22 cellular contexts compared by ENCODE assay signal in the genomic region with DNA sequence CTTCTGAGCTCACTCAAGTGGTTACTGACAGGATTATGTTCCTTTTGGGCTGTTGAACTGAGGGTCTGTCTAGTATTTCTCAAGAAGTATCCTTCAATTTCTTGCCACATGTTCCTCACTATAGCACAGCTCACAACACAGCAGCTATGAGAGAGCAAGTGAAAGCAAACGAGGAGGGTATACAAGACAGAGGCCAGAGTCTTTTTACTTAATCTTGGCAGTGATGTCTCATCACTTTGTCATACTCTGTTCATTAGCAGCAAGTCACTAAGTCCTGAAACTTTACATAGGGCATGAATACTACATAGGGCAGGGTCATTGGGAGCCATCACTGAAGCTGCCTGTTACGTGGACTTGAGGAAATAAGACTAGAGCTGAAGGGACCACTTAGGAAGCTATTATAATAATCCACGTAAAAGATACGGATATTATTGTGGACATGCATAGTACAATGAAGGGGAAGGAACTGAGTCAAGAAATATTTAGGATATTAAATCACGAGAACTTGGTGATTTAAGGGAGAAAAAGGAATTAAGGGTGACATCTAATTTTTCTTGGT.
A peak's percentile ranks its signal among the peaks of the same experiment; 100 is the strongest.
DNase-seq lines count a peak whose midpoint lies in the region; ATAC-seq and TF ChIP-seq lines count a peak whose summit lies in the region.
"Had no signal": no experiment of that assay in that cellular context is flagged by ENCODE, and none has a peak within 500 bp of the region (broad histone marks: within the 10 kb centered on the region; RNA-seq: fewer than 3 reads in every experiment).

No MANE protein-coding gene starts in this region.

- intact Hi-C loops in heart left ventricle (cut with DNase I), result no loop called here

- H3K27me3 ChIP-seq in cardiac muscle cell (no peaks in the 10 kb centered on the region), heart left ventricle (no peaks in the 10 kb centered on the region)
- no peaks in the 10 kb centered on the region for H3K27me3 ChIP-seq in effector memory CD4-positive, alpha-beta T cell (replicated peaks; ENCODE audit: control insufficient read depth, insufficient read depth, low read length, poor library complexity, severe bottlenecking)
- H3K27me3 ChIP-seq: breast epithelium, gastrocnemius medialis, neural progenitor cell, sigmoid colon had no signal

- no peak for ATAC-seq in heart left ventricle
- no peak for ATAC-seq in GM21390 (IDR thresholded peaks at IDR 0.05; ENCODE audit: unreplicated experiment)
- no peak for ATAC-seq in GM21360 (IDR thresholded peaks at IDR 0.05; ENCODE audit: unreplicated experiment)
- ATAC-seq: gastrocnemius medialis had no signal

- H3K27ac ChIP-seq in cardiac muscle cell (peak overlapping the region; percentile 27), heart left ventricle (no peak overlapping the region)
- H3K27ac ChIP-seq in effector memory CD4-positive, alpha-beta T cell (ENCODE audit: insufficient read depth, low read length, poor library complexity, severe bottlenecking), result no peak overlapping the region
- H3K27ac ChIP-seq: breast epithelium, gastrocnemius medialis, lower lobe of right lung, neural progenitor cell, sigmoid colon had no signal

- H3K4me3 ChIP-seq in cardiac muscle cell (no peak overlapping the region), heart left ventricle (no peak overlapping the region), fibroblast of mammary gland (ENCODE audit: control insufficient read depth, low read depth, low read length) (no peak overlapping the region)
- H3K4me3 ChIP-seq in effector memory CD4-positive, alpha-beta T cell (ENCODE audit: insufficient read depth, low read depth, low read length, poor library complexity, severe bottlenecking), result no peak overlapping the region
- H3K4me3 ChIP-seq: breast epithelium, gastrocnemius medialis, lower lobe of right lung, neural progenitor cell, sigmoid colon had no signal

- peaks cover 7% of the 10 kb centered on the region for H3K36me3 ChIP-seq in cardiac muscle cell
- H3K36me3 ChIP-seq in heart left ventricle, result peaks cover 0 to 12% (median 0%) of the 10 kb centered on the region in 9 donors
- no peaks in the 10 kb centered on the region for H3K36me3 ChIP-seq in effector memory CD4-positive, alpha-beta T cell (ENCODE audit: control insufficient read depth, insufficient read depth, low read length)
- H3K36me3 ChIP-seq: breast epithelium, gastrocnemius medialis, lower lobe of right lung had no signal

- 67 to 88% (median 77%) methylated on average over 5 of the region's 5 CpGs for WGBS in heart left ventricle, 4 donors

- TF ChIP-seq CTCF in cardiac muscle cell (IDR thresholded peaks at IDR 0.05; ENCODE audit: low read depth, low read length) (no peak), heart left ventricle (IDR thresholded peaks at IDR 0.05) (no peak), fibroblast of mammary gland (conservative IDR thresholded peaks at IDR 0.05; ENCODE audit: control insufficient read depth, insufficient read depth, low read depth, low read length) (no peak)

- TF ChIP-seq POLR2A in heart left ventricle (IDR thresholded peaks at IDR 0.05), result no peak

- H3K4me1 ChIP-seq in cardiac muscle cell (ENCODE audit: low read depth) (peaks cover 19% of the 10 kb centered on the region), heart left ventricle (peaks cover 0 to 13% (median 0%) of the 10 kb centered on the region in 12 donors)
- no peaks in the 10 kb centered on the region for H3K4me1 ChIP-seq in effector memory CD4-positive, alpha-beta T cell (ENCODE audit: control insufficient read depth, insufficient read depth, low read length, poor library complexity, severe bottlenecking)
- H3K4me1 ChIP-seq: breast epithelium, gastrocnemius medialis had no signal

- no peak for DNase-seq in cardiac muscle cell (ENCODE audit: low read depth in 1 of 2, low spot score in 1 of 2)
- no peak for DNase-seq in heart left ventricle
- peak; percentile 32 for DNase-seq in RPMI7951 (ENCODE audit: low read depth)
- DNase-seq in fibroblast of mammary gland (ENCODE audit: low read depth), result peak; percentile 38
- DNase-seq in mesenteric fat pad (ENCODE audit: low spot score), result no peak
- DNase-seq in effector memory CD4-positive, alpha-beta T cell, result no peak
- DNase-seq: activated CD4-positive, alpha-beta T cell treated with anti-CD3 and anti-CD28 coated beads for 4 hours; activated effector memory CD4-positive, alpha-beta T cell treated with Interleukin-2 at 50 U/mL for 16 hours; cortex of kidney; gastrocnemius medialis; H9; islet precursor cell; KG1; lower lobe of right lung; NCI-H1694; SHP77 treated with DMSO at 0.1 percent for 48 hours; sigmoid colon; substantia nigra had no signal

- H3K9me3 ChIP-seq in cardiac muscle cell (ENCODE audit: low read depth) (no peaks in the 10 kb centered on the region), heart left ventricle (no peaks in the 10 kb centered on the region)
- H3K9me3 ChIP-seq in effector memory CD4-positive, alpha-beta T cell (ENCODE audit: control insufficient read depth, low read length), result no peaks in the 10 kb centered on the region
- H3K9me3 ChIP-seq: breast epithelium, gastrocnemius medialis, lower lobe of right lung, sigmoid colon had no signal

Comparison
In these comparisons a context has a peak if more than half of its experiments do, and no peak if none do; other contexts are left out.
1. DNase-seq: peak in RPMI7951 (single experiment) and fibroblast of mammary gland (single experiment); none in cardiac muscle cell (0 of 2), heart left ventricle (0 of 5), mesenteric fat pad (single experiment) and effector memory CD4-positive, alpha-beta T cell (0 of 3).